In the genomic region with DNA sequence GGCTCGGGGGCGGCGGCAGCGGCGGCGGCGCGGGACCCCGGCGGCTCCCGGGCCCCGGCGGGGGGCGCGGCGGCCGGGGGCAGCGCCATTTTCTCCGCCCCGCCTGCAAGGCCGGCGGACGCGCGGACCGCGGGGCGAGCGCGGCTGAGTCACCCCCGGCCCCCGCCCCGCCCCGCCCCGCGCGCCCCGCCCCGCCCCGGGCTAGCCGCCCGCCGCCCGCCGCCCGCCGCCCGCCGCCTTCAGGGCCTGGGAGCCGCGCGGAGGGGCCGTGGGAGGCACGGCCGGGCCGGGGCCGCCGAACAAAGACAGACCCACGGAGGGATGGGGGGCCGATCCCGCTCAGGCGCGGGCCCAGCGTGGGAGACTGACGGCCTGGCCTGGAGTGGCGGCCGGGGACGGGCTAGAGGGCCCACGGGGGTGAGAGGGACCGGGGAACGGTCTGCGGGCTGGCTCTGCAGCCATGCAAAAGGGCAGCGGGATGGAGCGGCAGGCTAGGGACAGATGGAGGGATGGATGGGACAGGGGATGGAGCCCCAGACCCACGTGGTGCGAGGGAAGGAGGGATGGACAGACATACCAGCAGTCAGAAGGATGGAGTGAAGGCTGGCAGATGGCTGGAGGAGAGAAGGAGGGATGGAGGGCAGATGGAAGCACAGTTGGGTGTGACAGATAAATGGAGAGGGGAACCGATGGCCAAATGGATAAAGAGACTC, we compare ENCODE assay signal across 1 cellular context.
TF ChIP-seq lines count a peak whose summit lies in the region.

A gene (minus strand): TSS at position 124 of the 713 bp plus-strand sequence. CDS start 35 bp downstream, at position 89.

TF ChIP-seq in HEK293, 187 proteins besides CTCF, POLR2A, EP300 and RAD21 (continued from another document):
- TF ChIP-seq, protein P1, sequence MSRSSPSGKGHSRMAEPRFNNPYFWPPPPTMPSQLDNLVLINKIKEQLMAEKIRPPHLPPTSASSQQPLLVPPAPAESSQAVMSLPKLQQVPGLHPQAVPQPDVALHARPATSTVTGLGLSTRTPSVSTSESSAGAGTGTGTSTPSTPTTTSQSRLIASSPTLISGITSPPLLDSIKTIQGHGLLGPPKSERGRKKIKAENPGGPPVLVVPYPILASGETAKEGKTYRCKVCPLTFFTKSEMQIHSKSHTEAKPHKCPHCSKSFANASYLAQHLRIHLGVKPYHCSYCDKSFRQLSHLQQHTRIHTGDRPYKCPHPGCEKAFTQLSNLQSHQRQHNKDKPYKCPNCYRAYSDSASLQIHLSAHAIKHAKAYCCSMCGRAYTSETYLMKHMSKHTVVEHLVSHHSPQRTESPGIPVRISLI (tag by site-specific recombination; IDR thresholded peaks at IDR 0.05) = no peak
- no peak for TF ChIP-seq ZIC2 (tag by site-specific recombination; IDR thresholded peaks at IDR 0.05)
- TF ChIP-seq EGR2 (tag by site-specific recombination; IDR thresholded peaks at IDR 0.05; ENCODE audit: low read depth) = 0 out of 2 replicates have a peak, but pooled peaks have one; percentile 33
- TF ChIP-seq, protein P2, sequence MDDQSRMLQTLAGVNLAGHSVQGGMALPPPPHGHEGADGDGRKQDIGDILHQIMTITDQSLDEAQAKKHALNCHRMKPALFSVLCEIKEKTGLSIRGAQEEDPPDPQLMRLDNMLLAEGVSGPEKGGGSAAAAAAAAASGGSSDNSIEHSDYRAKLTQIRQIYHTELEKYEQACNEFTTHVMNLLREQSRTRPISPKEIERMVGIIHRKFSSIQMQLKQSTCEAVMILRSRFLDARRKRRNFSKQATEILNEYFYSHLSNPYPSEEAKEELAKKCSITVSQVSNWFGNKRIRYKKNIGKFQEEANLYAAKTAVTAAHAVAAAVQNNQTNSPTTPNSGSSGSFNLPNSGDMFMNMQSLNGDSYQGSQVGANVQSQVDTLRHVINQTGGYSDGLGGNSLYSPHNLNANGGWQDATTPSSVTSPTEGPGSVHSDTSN (CRISPR knock-in tag; IDR thresholded peaks at IDR 0.05) = no peak
- TF ChIP-seq BCL11B (tag by site-specific recombination; IDR thresholded peaks at IDR 0.05; ENCODE audit: low read depth) = no peak
- TF ChIP-seq ZNF514 (tag by site-specific recombination; IDR thresholded peaks at IDR 0.05) = no peak
- peak; percentile 84 for TF ChIP-seq ZNF600 (tag by site-specific recombination; IDR thresholded peaks at IDR 0.05)
- TF ChIP-seq ZNF626 (tag by site-specific recombination; IDR thresholded peaks at IDR 0.05) = no peak
- no peak for TF ChIP-seq MZF1 (tag by site-specific recombination; IDR thresholded peaks at IDR 0.05; ENCODE audit: borderline replicate concordance)
- peak; percentile 92 for TF ChIP-seq ZBTB8A (tag by site-specific recombination; IDR thresholded peaks at IDR 0.05)
- peak; percentile 93 for TF ChIP-seq ZNF366 (tag by site-specific recombination; conservative IDR thresholded peaks at IDR 0.05)
- no peak for TF ChIP-seq GLI2 (tag by site-specific recombination; IDR thresholded peaks at IDR 0.05; ENCODE audit: borderline replicate concordance, low read depth)
- TF ChIP-seq ZNF501 (tag by site-specific recombination; IDR thresholded peaks at IDR 0.05) = peak; percentile 53; the same call in 1 of the 2 replicates
- TF ChIP-seq GLIS2 (tag by site-specific recombination; IDR thresholded peaks at IDR 0.05) = peak; percentile 41; the same call in 1 of the 2 replicates
- TF ChIP-seq ZBTB17 (tag by site-specific recombination; IDR thresholded peaks at IDR 0.05) = peak; percentile 58
- TF ChIP-seq ZBTB7A (tag by site-specific recombination; IDR thresholded peaks at IDR 0.05; ENCODE audit: low read depth) = no peak
- 0 out of 2 replicates have a peak, but pooled peaks have one; percentile 27 for TF ChIP-seq YY1 (tag by site-specific recombination; IDR thresholded peaks at IDR 0.05)
- no peak for TF ChIP-seq ZNF248 (tag by site-specific recombination; IDR thresholded peaks at IDR 0.05)
- peak; percentile 70 for TF ChIP-seq ZBTB48 (tag by site-specific recombination; IDR thresholded peaks at IDR 0.05)
- TF ChIP-seq ZNF155 (tag by site-specific recombination; IDR thresholded peaks at IDR 0.05) = no peak
- TF ChIP-seq KLF10 (tag by site-specific recombination; IDR thresholded peaks at IDR 0.05) = no peak
- no peak for TF ChIP-seq PRDM1 (tag by site-specific recombination; IDR thresholded peaks at IDR 0.05)
- TF ChIP-seq ZNF266 (tag by site-specific recombination; IDR thresholded peaks at IDR 0.05; ENCODE audit: low read depth) = no peak
- TF ChIP-seq ZNF19 (tag by site-specific recombination; IDR thresholded peaks at IDR 0.05; ENCODE audit: low read depth) = no peak
- TF ChIP-seq ZFHX2 (tag by site-specific recombination; conservative IDR thresholded peaks at IDR 0.05) = peak; percentile 76
- TF ChIP-seq, protein P3, sequence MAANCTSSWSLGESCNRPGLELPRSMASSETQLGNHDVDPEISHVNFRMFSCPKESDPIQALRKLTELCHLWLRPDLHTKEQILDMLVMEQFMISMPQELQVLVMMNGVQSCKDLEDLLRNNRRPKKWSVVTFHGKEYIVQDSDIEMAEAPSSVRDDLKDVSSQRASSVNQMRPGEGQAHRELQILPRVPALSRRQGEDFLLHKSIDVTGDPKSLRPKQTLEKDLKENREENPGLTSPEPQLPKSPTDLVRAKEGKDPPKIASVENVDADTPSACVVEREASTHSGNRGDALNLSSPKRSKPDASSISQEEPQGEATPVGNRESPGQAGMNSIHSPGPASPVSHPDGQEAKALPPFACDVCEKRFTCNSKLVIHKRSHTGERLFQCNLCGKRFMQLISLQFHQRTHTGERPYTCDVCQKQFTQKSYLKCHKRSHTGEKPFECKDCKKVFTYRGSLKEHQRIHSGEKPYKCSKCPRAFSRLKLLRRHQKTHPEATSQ (tag by site-specific recombination; IDR thresholded peaks at IDR 0.05) = no peak
- TF ChIP-seq KLF8 (tag by site-specific recombination; IDR thresholded peaks at IDR 0.05) = no peak
- TF ChIP-seq ZNF777 (tag by site-specific recombination; IDR thresholded peaks at IDR 0.05; ENCODE audit: borderline replicate concordance) = 0 out of 2 replicates have a peak, but pooled peaks have one; percentile 32
- TF ChIP-seq, protein P4, sequence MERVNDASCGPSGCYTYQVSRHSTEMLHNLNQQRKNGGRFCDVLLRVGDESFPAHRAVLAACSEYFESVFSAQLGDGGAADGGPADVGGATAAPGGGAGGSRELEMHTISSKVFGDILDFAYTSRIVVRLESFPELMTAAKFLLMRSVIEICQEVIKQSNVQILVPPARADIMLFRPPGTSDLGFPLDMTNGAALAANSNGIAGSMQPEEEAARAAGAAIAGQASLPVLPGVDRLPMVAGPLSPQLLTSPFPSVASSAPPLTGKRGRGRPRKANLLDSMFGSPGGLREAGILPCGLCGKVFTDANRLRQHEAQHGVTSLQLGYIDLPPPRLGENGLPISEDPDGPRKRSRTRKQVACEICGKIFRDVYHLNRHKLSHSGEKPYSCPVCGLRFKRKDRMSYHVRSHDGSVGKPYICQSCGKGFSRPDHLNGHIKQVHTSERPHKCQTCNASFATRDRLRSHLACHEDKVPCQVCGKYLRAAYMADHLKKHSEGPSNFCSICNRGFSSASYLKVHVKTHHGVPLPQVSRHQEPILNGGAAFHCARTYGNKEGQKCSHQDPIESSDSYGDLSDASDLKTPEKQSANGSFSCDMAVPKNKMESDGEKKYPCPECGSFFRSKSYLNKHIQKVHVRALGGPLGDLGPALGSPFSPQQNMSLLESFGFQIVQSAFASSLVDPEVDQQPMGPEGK (tag by site-specific recombination; IDR thresholded peaks at IDR 0.05) = peak; percentile 45
- no peak for TF ChIP-seq ZNF184 (tag by site-specific recombination; IDR thresholded peaks at IDR 0.05)
- TF ChIP-seq ZNF121 (tag by site-specific recombination; IDR thresholded peaks at IDR 0.05) = no peak
- TF ChIP-seq ZNF670 (tag by site-specific recombination; IDR thresholded peaks at IDR 0.05; ENCODE audit: low read depth) = no peak
- TF ChIP-seq, protein P5, sequence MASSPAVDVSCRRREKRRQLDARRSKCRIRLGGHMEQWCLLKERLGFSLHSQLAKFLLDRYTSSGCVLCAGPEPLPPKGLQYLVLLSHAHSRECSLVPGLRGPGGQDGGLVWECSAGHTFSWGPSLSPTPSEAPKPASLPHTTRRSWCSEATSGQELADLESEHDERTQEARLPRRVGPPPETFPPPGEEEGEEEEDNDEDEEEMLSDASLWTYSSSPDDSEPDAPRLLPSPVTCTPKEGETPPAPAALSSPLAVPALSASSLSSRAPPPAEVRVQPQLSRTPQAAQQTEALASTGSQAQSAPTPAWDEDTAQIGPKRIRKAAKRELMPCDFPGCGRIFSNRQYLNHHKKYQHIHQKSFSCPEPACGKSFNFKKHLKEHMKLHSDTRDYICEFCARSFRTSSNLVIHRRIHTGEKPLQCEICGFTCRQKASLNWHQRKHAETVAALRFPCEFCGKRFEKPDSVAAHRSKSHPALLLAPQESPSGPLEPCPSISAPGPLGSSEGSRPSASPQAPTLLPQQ (tag by site-specific recombination; IDR thresholded peaks at IDR 0.05) = no peak
- TF ChIP-seq IKZF3 (tag by site-specific recombination; IDR thresholded peaks at IDR 0.05) = no peak
- 0 out of 2 replicates have a peak, but pooled peaks have one; percentile 17 for TF ChIP-seq ZNF341 (tag by site-specific recombination; IDR thresholded peaks at IDR 0.05; ENCODE audit: low read depth)
- no peak for TF ChIP-seq ZNF473 (tag by site-specific recombination; IDR thresholded peaks at IDR 0.05)
- TF ChIP-seq KLF1 (tag by site-specific recombination; IDR thresholded peaks at IDR 0.05) = no peak
- TF ChIP-seq KLF9 (tag by site-specific recombination; IDR thresholded peaks at IDR 0.05; ENCODE audit: low read depth) = no peak
- TF ChIP-seq, protein P6, sequence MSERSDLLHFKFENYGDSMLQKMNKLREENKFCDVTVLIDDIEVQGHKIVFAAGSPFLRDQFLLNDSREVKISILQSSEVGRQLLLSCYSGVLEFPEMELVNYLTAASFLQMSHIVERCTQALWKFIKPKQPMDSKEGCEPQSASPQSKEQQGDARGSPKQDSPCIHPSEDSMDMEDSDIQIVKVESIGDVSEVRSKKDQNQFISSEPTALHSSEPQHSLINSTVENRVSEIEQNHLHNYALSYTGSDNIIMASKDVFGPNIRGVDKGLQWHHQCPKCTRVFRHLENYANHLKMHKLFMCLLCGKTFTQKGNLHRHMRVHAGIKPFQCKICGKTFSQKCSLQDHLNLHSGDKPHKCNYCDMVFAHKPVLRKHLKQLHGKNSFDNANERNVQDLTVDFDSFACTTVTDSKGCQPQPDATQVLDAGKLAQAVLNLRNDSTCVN (tag by site-specific recombination; optimal IDR thresholded peaks at IDR 0.05) = peak; percentile 42
- TF ChIP-seq ZSCAN16 (tag by site-specific recombination; IDR thresholded peaks at IDR 0.05) = no peak
- TF ChIP-seq, protein P7, sequence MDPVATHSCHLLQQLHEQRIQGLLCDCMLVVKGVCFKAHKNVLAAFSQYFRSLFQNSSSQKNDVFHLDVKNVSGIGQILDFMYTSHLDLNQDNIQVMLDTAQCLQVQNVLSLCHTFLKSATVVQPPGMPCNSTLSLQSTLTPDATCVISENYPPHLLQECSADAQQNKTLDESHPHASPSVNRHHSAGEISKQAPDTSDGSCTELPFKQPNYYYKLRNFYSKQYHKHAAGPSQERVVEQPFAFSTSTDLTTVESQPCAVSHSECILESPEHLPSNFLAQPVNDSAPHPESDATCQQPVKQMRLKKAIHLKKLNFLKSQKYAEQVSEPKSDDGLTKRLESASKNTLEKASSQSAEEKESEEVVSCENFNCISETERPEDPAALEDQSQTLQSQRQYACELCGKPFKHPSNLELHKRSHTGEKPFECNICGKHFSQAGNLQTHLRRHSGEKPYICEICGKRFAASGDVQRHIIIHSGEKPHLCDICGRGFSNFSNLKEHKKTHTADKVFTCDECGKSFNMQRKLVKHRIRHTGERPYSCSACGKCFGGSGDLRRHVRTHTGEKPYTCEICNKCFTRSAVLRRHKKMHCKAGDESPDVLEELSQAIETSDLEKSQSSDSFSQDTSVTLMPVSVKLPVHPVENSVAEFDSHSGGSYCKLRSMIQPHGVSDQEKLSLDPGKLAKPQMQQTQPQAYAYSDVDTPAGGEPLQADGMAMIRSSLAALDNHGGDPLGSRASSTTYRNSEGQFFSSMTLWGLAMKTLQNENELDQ (tag by site-specific recombination; IDR thresholded peaks at IDR 0.05; ENCODE audit: low read depth) = no peak
- TF ChIP-seq ZNF10 (tag by site-specific recombination; IDR thresholded peaks at IDR 0.05) = no peak
- TF ChIP-seq ZNF521 (tag by site-specific recombination; IDR thresholded peaks at IDR 0.05) = no peak
- TF ChIP-seq, protein P8, sequence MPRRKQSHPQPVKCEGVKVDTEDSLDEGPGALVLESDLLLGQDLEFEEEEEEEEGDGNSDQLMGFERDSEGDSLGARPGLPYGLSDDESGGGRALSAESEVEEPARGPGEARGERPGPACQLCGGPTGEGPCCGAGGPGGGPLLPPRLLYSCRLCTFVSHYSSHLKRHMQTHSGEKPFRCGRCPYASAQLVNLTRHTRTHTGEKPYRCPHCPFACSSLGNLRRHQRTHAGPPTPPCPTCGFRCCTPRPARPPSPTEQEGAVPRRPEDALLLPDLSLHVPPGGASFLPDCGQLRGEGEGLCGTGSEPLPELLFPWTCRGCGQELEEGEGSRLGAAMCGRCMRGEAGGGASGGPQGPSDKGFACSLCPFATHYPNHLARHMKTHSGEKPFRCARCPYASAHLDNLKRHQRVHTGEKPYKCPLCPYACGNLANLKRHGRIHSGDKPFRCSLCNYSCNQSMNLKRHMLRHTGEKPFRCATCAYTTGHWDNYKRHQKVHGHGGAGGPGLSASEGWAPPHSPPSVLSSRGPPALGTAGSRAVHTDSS (tag by site-specific recombination; IDR thresholded peaks at IDR 0.05) = no peak
- TF ChIP-seq ZNF623 (tag by site-specific recombination; IDR thresholded peaks at IDR 0.05) = no peak
